In the genomic region with DNA sequence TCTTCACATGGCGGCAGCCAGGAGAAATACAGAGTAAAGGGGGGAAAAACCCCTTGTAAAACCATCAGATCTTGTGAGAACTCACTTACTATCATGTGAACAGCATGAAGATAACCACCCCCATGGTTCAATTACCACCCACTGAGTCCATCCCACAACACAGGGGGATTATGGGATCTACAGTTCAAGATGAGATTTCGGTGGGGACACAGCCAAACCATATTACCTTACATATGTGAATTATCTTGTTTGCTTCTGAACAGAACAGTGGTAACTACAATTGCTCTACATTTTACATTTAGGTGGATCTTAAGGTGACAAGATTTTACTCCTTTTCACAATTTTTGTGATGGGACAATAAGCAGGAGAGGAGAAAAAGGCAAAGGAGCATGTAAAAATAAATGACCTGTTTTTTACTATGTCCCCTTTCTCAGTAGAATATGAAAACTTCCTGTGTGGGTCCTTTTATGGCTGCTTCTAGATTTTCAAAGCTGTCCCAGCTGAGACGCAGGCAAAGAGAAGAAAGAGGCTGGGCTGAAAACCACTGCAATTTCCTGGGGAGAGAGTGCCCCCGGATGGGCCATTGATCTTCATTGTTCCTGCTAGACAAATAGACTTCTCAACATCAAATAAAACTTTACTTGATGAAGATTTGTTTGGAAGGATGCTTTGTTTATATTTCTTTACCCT, we compare ENCODE assay signal across 10 cellular contexts. TPM values are rescaled to one million over a fixed set of nuclear protein-coding genes. Genes with fewer than 3 reads are reported as not detected.
DNase-seq lines count a peak whose midpoint lies in the region; ATAC-seq and TF ChIP-seq lines count a peak whose summit lies in the region.
"Had no signal": no experiment of that assay in that cellular context is flagged by ENCODE, and none has a peak within 500 bp of the region (broad histone marks: within the 10 kb centered on the region; RNA-seq: fewer than 3 reads in every experiment).

No MANE protein-coding gene starts in this region.

- H3K4me1 ChIP-seq in lower lobe of right lung, result no peaks in the 10 kb centered on the region
- H3K4me1 ChIP-seq: colonic mucosa had no signal

- intact Hi-C loops in lower lobe of right lung (cut with DNase I), result no loop called here

- DNase-seq in NAMALWA (ENCODE audit: low spot score) (peak; percentile 17), lower lobe of right lung (no peak), NCI-H2227 treated with DMSO at 0.1 percent for 48 hours (lab: John Stamatoyannopoulos, UW) (no peak), WERI-Rb-1 (no peak), DMS153 (lab: John Stamatoyannopoulos, UW) (no peak)
- DNase-seq in activated gamma-delta T cell treated with anti-CD3 and anti-CD28 coated beads, Interleukin-2, amount 50 U/mL, for 16 hours (ENCODE audit: low read depth), result peak; percentile 12
- DNase-seq: colonic mucosa, NCI-H1105 had no signal

- H3K9me3 ChIP-seq in lower lobe of right lung (no peaks in the 10 kb centered on the region), WERI-Rb-1 (ENCODE audit: severe bottlenecking) (peaks cover 4% of the 10 kb centered on the region)
- H3K9me3 ChIP-seq: colonic mucosa had no signal

- ATAC-seq in lower lobe of right lung (peak; percentile 42 to 56), GM21515 (IDR thresholded peaks at IDR 0.05; ENCODE audit: unreplicated experiment) (no peak)

- H3K27ac ChIP-seq in C4-2B (no peak overlapping the region; the same call in 1 of the 2 replicates), lower lobe of right lung (no peak overlapping the region), WERI-Rb-1 (no peak overlapping the region)
- H3K27ac ChIP-seq: colonic mucosa had no signal

- H3K27me3 ChIP-seq in lower lobe of right lung (ENCODE audit: low read depth) (no peaks in the 10 kb centered on the region), WERI-Rb-1 (ENCODE audit: insufficient read depth, low read depth, severe bottlenecking) (peaks cover 54% of the 10 kb centered on the region)
- H3K27me3 ChIP-seq: colonic mucosa had no signal

- peak; percentile 42 for TF ChIP-seq CTCF in C4-2B (conservative IDR thresholded peaks at IDR 0.05)
- TF ChIP-seq CTCF in lower lobe of right lung (IDR thresholded peaks at IDR 0.05), result peak; percentile 16
- no peak for TF ChIP-seq CTCF in WERI-Rb-1 (IDR thresholded peaks at IDR 0.05; ENCODE audit: low read depth, low read length)

- H3K4me3 ChIP-seq in lower lobe of right lung (no peak overlapping the region), WERI-Rb-1 (ENCODE audit: low read depth, low read length) (no peak overlapping the region)
- H3K4me3 ChIP-seq: colonic mucosa had no signal

- H3K36me3 ChIP-seq in lower lobe of right lung, result no peaks in the 10 kb centered on the region
- no peaks in the 10 kb centered on the region for H3K36me3 ChIP-seq in WERI-Rb-1
- H3K36me3 ChIP-seq: colonic mucosa had no signal

RNA-seq across cellular contexts. Expression of a gene that starts 45.9 kb away (rescaled TPM):
- total RNA-seq in lower lobe of right lung, result 28.7 TPM

Comparison
In these comparisons a context has a peak if more than half of its experiments do, and no peak if none do; other contexts are left out.
1. DNase-seq: peak in NAMALWA (single experiment) and activated gamma-delta T cell treated with anti-CD3 and anti-CD28 coated beads, Interleukin-2, amount 50 U/mL, for 16 hours (single experiment); none in lower lobe of right lung (single experiment), NCI-H2227 treated with DMSO at 0.1 percent for 48 hours (single experiment), WERI-Rb-1 (single experiment) and DMS153 (single experiment).